1 cellular context compared by ENCODE assay signal in the genomic region with DNA sequence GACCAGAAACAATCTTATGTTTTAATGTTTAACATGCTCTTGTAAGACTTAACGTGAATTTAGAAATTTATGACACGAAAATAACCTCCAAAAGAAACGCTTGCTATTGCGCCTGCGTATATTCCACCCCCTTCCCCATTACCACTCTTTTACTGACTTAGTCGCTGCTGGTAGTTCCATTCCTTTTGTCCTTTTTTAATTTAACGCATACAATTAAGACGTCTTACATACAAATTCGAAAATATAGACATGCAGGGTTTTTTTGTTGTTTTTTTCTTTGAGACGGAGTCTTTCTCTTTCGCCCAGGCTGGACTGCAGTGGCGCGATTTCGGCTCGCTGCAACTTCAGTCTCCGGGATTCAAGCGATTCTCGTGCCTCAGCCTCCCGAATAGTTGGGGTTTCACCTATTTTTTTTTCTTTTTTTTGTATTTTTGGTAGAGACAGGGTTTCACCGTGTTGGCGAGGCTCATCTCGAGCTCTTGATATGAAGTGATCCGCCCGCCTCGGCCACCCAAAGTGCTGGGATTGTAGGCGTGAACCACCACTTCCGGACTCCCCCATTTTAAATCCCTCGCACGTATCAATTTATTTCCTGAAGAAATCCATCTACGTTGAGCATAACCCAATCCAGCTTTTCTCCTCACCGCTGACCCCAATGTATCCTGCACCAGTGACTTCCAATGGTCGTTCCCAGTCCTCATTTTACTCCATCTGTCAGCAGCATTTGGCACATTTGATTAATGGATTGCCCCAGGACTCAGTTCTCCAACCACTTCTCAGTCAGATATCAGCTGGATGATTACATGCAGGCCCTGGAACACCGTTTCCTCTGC.
TF ChIP-seq lines count a peak whose summit lies in the region.

No MANE protein-coding gene starts in this region.

TF ChIP-seq in K562, 482 proteins besides CTCF, POLR2A, EP300 and RAD21 (continued from another document):
- TF ChIP-seq, protein P1, sequence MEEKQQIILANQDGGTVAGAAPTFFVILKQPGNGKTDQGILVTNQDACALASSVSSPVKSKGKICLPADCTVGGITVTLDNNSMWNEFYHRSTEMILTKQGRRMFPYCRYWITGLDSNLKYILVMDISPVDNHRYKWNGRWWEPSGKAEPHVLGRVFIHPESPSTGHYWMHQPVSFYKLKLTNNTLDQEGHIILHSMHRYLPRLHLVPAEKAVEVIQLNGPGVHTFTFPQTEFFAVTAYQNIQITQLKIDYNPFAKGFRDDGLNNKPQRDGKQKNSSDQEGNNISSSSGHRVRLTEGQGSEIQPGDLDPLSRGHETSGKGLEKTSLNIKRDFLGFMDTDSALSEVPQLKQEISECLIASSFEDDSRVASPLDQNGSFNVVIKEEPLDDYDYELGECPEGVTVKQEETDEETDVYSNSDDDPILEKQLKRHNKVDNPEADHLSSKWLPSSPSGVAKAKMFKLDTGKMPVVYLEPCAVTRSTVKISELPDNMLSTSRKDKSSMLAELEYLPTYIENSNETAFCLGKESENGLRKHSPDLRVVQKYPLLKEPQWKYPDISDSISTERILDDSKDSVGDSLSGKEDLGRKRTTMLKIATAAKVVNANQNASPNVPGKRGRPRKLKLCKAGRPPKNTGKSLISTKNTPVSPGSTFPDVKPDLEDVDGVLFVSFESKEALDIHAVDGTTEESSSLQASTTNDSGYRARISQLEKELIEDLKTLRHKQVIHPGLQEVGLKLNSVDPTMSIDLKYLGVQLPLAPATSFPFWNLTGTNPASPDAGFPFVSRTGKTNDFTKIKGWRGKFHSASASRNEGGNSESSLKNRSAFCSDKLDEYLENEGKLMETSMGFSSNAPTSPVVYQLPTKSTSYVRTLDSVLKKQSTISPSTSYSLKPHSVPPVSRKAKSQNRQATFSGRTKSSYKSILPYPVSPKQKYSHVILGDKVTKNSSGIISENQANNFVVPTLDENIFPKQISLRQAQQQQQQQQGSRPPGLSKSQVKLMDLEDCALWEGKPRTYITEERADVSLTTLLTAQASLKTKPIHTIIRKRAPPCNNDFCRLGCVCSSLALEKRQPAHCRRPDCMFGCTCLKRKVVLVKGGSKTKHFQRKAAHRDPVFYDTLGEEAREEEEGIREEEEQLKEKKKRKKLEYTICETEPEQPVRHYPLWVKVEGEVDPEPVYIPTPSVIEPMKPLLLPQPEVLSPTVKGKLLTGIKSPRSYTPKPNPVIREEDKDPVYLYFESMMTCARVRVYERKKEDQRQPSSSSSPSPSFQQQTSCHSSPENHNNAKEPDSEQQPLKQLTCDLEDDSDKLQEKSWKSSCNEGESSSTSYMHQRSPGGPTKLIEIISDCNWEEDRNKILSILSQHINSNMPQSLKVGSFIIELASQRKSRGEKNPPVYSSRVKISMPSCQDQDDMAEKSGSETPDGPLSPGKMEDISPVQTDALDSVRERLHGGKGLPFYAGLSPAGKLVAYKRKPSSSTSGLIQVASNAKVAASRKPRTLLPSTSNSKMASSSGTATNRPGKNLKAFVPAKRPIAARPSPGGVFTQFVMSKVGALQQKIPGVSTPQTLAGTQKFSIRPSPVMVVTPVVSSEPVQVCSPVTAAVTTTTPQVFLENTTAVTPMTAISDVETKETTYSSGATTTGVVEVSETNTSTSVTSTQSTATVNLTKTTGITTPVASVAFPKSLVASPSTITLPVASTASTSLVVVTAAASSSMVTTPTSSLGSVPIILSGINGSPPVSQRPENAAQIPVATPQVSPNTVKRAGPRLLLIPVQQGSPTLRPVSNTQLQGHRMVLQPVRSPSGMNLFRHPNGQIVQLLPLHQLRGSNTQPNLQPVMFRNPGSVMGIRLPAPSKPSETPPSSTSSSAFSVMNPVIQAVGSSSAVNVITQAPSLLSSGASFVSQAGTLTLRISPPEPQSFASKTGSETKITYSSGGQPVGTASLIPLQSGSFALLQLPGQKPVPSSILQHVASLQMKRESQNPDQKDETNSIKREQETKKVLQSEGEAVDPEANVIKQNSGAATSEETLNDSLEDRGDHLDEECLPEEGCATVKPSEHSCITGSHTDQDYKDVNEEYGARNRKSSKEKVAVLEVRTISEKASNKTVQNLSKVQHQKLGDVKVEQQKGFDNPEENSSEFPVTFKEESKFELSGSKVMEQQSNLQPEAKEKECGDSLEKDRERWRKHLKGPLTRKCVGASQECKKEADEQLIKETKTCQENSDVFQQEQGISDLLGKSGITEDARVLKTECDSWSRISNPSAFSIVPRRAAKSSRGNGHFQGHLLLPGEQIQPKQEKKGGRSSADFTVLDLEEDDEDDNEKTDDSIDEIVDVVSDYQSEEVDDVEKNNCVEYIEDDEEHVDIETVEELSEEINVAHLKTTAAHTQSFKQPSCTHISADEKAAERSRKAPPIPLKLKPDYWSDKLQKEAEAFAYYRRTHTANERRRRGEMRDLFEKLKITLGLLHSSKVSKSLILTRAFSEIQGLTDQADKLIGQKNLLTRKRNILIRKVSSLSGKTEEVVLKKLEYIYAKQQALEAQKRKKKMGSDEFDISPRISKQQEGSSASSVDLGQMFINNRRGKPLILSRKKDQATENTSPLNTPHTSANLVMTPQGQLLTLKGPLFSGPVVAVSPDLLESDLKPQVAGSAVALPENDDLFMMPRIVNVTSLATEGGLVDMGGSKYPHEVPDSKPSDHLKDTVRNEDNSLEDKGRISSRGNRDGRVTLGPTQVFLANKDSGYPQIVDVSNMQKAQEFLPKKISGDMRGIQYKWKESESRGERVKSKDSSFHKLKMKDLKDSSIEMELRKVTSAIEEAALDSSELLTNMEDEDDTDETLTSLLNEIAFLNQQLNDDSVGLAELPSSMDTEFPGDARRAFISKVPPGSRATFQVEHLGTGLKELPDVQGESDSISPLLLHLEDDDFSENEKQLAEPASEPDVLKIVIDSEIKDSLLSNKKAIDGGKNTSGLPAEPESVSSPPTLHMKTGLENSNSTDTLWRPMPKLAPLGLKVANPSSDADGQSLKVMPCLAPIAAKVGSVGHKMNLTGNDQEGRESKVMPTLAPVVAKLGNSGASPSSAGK (IDR thresholded peaks at IDR 0.05), result peak; percentile 60; the same call in 1 of the 2 replicates
- TF ChIP-seq, protein P2, sequence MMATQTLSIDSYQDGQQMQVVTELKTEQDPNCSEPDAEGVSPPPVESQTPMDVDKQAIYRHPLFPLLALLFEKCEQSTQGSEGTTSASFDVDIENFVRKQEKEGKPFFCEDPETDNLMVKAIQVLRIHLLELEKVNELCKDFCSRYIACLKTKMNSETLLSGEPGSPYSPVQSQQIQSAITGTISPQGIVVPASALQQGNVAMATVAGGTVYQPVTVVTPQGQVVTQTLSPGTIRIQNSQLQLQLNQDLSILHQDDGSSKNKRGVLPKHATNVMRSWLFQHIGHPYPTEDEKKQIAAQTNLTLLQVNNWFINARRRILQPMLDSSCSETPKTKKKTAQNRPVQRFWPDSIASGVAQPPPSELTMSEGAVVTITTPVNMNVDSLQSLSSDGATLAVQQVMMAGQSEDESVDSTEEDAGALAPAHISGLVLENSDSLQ (IDR thresholded peaks at IDR 0.05), result peak; percentile 92
- TF ChIP-seq SAP30 (IDR thresholded peaks at IDR 0.05; ENCODE audit: borderline replicate concordance, insufficient read depth, low read depth, low read length, poor library complexity, severe bottlenecking) (no peak), RUNX1 (IDR thresholded peaks at IDR 0.05; ENCODE audit: low read depth) (no peak), ZFX (CRISPR knock-in tag; IDR thresholded peaks at IDR 0.05) (0 out of 2 replicates have a peak, but pooled peaks have one; percentile 17), TAF7 (tag; IDR thresholded peaks at IDR 0.05) (0 out of 2 replicates have a peak, but pooled peaks have one; percentile 6)
- TF ChIP-seq, protein P3, sequence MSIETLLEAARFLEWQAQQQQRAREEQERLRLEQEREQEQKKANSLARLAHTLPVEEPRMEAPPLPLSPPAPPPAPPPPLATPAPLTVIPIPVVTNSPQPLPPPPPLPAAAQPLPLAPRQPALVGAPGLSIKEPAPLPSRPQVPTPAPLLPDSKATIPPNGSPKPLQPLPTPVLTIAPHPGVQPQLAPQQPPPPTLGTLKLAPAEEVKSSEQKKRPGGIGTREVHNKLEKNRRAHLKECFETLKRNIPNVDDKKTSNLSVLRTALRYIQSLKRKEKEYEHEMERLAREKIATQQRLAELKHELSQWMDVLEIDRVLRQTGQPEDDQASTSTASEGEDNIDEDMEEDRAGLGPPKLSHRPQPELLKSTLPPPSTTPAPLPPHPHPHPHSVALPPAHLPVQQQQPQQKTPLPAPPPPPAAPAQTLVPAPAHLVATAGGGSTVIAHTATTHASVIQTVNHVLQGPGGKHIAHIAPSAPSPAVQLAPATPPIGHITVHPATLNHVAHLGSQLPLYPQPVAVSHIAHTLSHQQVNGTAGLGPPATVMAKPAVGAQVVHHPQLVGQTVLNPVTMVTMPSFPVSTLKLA (conservative IDR thresholded peaks at IDR 0.05), result no peak
